19 cellular contexts compared by ENCODE assay signal in genomic region chr21:37045139-37045538, GRCh38. TPM values are rescaled to one million over a fixed set of nuclear protein-coding genes. Genes with fewer than 3 reads are reported as not detected.
DNase-seq lines count a peak whose midpoint lies in the region; ATAC-seq, FAIRE-seq and TF ChIP-seq lines count a peak whose summit lies in the region.
"Had no signal": no experiment of that assay in that cellular context is flagged by ENCODE, and none has a peak within 500 bp of the region (broad histone marks: within the 10 kb centered on the region; RNA-seq: fewer than 3 reads in every experiment).

No MANE protein-coding gene starts in this region.

- no peak for FAIRE-seq in D721Med (lab: Jason Lieb, UNC)

- no peak overlapping the region for H3K9ac ChIP-seq in DND-41 (ENCODE audit: low read depth, low read length)

- peaks cover 4 to 10% (median 5%) of the 10 kb centered on the region in 3 donors for H3K4me1 Mint-ChIP-seq in IgD-negative memory B cell

- H3K36me3 ChIP-seq in DND-41 (ENCODE audit: insufficient read depth, low read length) = no peaks in the 10 kb centered on the region
- H3K36me3 ChIP-seq: gastrocnemius medialis had no signal

- H3K4me2 ChIP-seq in DND-41 (ENCODE audit: insufficient read depth, low read length) = peak overlapping the region; percentile 30; the same call in 1 of the 2 replicates
- H3K4me2 ChIP-seq: GM23338 had no signal

- H3K4me1 ChIP-seq in DND-41 (ENCODE audit: insufficient read depth, low read length) = peaks cover 18% of the 10 kb centered on the region
- H3K4me1 ChIP-seq: body of pancreas, gastrocnemius medialis had no signal

- H3K4me3 ChIP-seq in DND-41 (ENCODE audit: low read depth in 1 of 2, low read length in 2 of 2) = no peak overlapping the region
- H3K4me3 ChIP-seq: body of pancreas, gastrocnemius medialis, GM23338 had no signal

- H4K20me1 ChIP-seq in DND-41 (ENCODE audit: insufficient read depth, low read length) = no peaks in the 10 kb centered on the region

- H3K27me3 Mint-ChIP-seq in IgD-negative memory B cell = peaks cover 2% of the 10 kb centered on the region

- CTCF ChIA-PET in HEK293T (lab: Yijun Ruan, JAX) = no interaction called here

- ATAC-seq in DND-41 (ENCODE audit: insufficient read depth, low read depth) = peak; percentile 100
- ATAC-seq in GM18520 (IDR thresholded peaks at IDR 0.05; ENCODE audit: unreplicated experiment) = no peak
- ATAC-seq: body of pancreas; gastrocnemius medialis; GM23338; Panc1; stimulated activated naive CD8-positive, alpha-beta T cell treated with anti-CD3 and anti-CD28 coated beads, Interleukin-15, Interleukin-2, amounts not matched to agents 100 U/mL and 50 U/mL, for 24 hours; WTC11 had no signal

- H3K27me3 ChIP-seq in DND-41 (ENCODE audit: insufficient read depth, low read length, poor library complexity) = no peaks in the 10 kb centered on the region
- H3K27me3 ChIP-seq: body of pancreas, gastrocnemius medialis had no signal

- no peak overlapping the region for H3K4me3 Mint-ChIP-seq in IgD-negative memory B cell
- H3K4me3 Mint-ChIP-seq: activated naive CD4-positive, alpha-beta T cell treated with anti-CD3 and anti-CD28 coated beads, Interleukin-2, amount 50 U/mL, for 24 hours; GM23338; nephron progenitor cell; WTC11 had no signal

- in situ Hi-C loops in ACHN (cut with HindIII; ENCODE audit: low pct_ligation_motif_present, low pct_unique_long_range_greater_than_20kb, low sequenced_read_pairs) = no loop called here

- POLR2A ChIA-PET in HEK293T (lab: Yijun Ruan, JAX) = no interaction called here

- H3K79me2 ChIP-seq in DND-41 (ENCODE audit: insufficient read depth, low read length) = no peaks in the 10 kb centered on the region

- TF ChIP-seq CTCF in DND-41 (IDR thresholded peaks at IDR 0.05; ENCODE audit: borderline replicate concordance, extremely low read depth, low read length, poor library complexity, severe bottlenecking) = peak; percentile 10
- no peak for TF ChIP-seq CTCF in D721Med (IDR thresholded peaks at IDR 0.05; ENCODE audit: insufficient read depth, missing control alignments)

- H3K9me3 ChIP-seq in DND-41 (ENCODE audit: insufficient read depth, low read length, severe bottlenecking) = no peaks in the 10 kb centered on the region
- H3K9me3 ChIP-seq: body of pancreas, gastrocnemius medialis had no signal

- DNase-seq in DND-41 = peak; percentile 76
- peak; percentile 55 for DNase-seq in SIG-M5 treated with dmso at 0.1 percent for 504 hours (lab: John Stamatoyannopoulos, UW; ENCODE audit: unreplicated experiment)
- DNase-seq in medulla oblongata (ENCODE audit: extremely low spot score) = peak; percentile 25
- DNase-seq in ACHN = no peak
- DNase-seq in HEK293T (ENCODE audit: extremely low spot score) = no peak
- no peak for DNase-seq in D721Med (ENCODE audit: insufficient read length, low spot score)
- DNase-seq: body of pancreas; cortex of kidney; gastrocnemius medialis; NCI-H2081; NCI-H524 treated with DMSO at 0.1 percent for 48 hours; nephron progenitor cell; stimulated activated naive CD8-positive, alpha-beta T cell treated with anti-CD3 and anti-CD28 coated beads, Interleukin-15, Interleukin-2, amounts not matched to agents 100 U/mL and 50 U/mL, for 24 hours had no signal

- no peaks in the 10 kb centered on the region for H3K9me3 Mint-ChIP-seq in IgD-negative memory B cell
- H3K9me3 Mint-ChIP-seq: activated naive CD4-positive, alpha-beta T cell treated with anti-CD3 and anti-CD28 coated beads, Interleukin-2, amount 50 U/mL, for 24 hours; GM23338; WTC11 had no signal

- H3K36me3 Mint-ChIP-seq in IgD-negative memory B cell = no peaks in the 10 kb centered on the region
- H3K36me3 Mint-ChIP-seq: activated naive CD4-positive, alpha-beta T cell treated with anti-CD3 and anti-CD28 coated beads, Interleukin-2, amount 50 U/mL, for 24 hours; WTC11 had no signal

- peak overlapping the region in 2 of 3 donors; percentile 24 to 54 for H3K27ac Mint-ChIP-seq in IgD-negative memory B cell
- H3K27ac Mint-ChIP-seq: activated naive CD4-positive, alpha-beta T cell treated with anti-CD3 and anti-CD28 coated beads, Interleukin-2, amount 50 U/mL, for 24 hours; GM23338; nephron progenitor cell; WTC11 had no signal

- no peak overlapping the region for H2AFZ ChIP-seq in DND-41 (ENCODE audit: low read depth, low read length)
- H2AFZ ChIP-seq: GM23338 had no signal

- no peak overlapping the region for H3K27ac ChIP-seq in DND-41 (ENCODE audit: low read length)
- H3K27ac ChIP-seq: body of pancreas, gastrocnemius medialis had no signal

TF ChIP-seq in HEK293T, 16 proteins besides CTCF, POLR2A, EP300 and RAD21:
- TF ChIP-seq FOXA1 (IDR thresholded peaks at IDR 0.05) = no peak
- TF ChIP-seq FOXM1 (IDR thresholded peaks at IDR 0.05; ENCODE audit: borderline replicate concordance) = no peak
- no peak for TF ChIP-seq FOXK2 (IDR thresholded peaks at IDR 0.05)
- TF ChIP-seq LEF1 (IDR thresholded peaks at IDR 0.05; ENCODE audit: borderline replicate concordance) = no peak
- no peak for TF ChIP-seq SP1 (IDR thresholded peaks at IDR 0.05)
- no peak for TF ChIP-seq HDGF (IDR thresholded peaks at IDR 0.05; ENCODE audit: borderline replicate concordance)
- no peak for TF ChIP-seq CTBP1 (IDR thresholded peaks at IDR 0.05; ENCODE audit: borderline replicate concordance)

RNA-seq across cellular contexts. Expression of gene PIGP, which starts 27.7 kb away (rescaled TPM):
- 29.8 TPM for polyA plus RNA-seq in IgD-negative memory B cell

RNA-seq across cellular contexts. Expression of gene TTC3, which starts 27.9 kb away (rescaled TPM):
- 82.7 TPM for polyA plus RNA-seq in IgD-negative memory B cell

RNA-seq across cellular contexts. Expression of gene RIPPLY3, which starts 38.6 kb away (rescaled TPM):
- polyA plus RNA-seq in IgD-negative memory B cell = not detected

Comparison
In these comparisons a context has a peak if more than half of its experiments do, and no peak if none do; other contexts are left out.
1. DNase-seq: peak in DND-41 (single experiment), SIG-M5 treated with dmso at 0.1 percent for 504 hours (single experiment) and medulla oblongata (single experiment); none in ACHN (single experiment), HEK293T (single experiment) and D721Med (single experiment).